In genomic region chr13:110869805-110870706, GRCh38 we compare ENCODE assay signal across 7 cellular contexts. TPM values are rescaled to one million over a fixed set of nuclear protein-coding genes. Genes with fewer than 3 reads are reported as not detected.
DNase-seq lines count a peak whose midpoint lies in the region; ATAC-seq and TF ChIP-seq lines count a peak whose summit lies in the region.

No MANE protein-coding gene starts in this region.

- ATAC-seq in right cardiac atrium, result peak; percentile 89 to 92

- H3K9ac ChIP-seq in ES-I3 (ENCODE audit: low read depth, low read length) (peak overlapping the region; percentile 43; the same call in 1 of the 2 replicates), rectal smooth muscle tissue (ENCODE audit: low read length) (no peak overlapping the region)

- H3K27ac ChIP-seq in right cardiac atrium (ENCODE audit: low read length) (peak overlapping the region; percentile 86), rectal smooth muscle tissue (ENCODE audit: low read depth, low read length) (peak overlapping the region; percentile 76)

- 21% methylated on average over 34 of the region's 34 CpGs for WGBS in right cardiac atrium

- in situ Hi-C loops in astrocyte of the spinal cord (cut with HindIII; ENCODE audit: low sequenced_read_pairs), result no loop called here

- TF ChIP-seq CTCF in astrocyte of the spinal cord (IDR thresholded peaks at IDR 0.05; ENCODE audit: low read depth, low read length), result no peak

- no peaks in the 10 kb centered on the region for H3K36me3 ChIP-seq in ES-I3 (ENCODE audit: insufficient read depth, low read length)
- no peaks in the 10 kb centered on the region for H3K36me3 ChIP-seq in rectal smooth muscle tissue (ENCODE audit: control insufficient read depth, insufficient read depth, low read length)

- no peaks in the 10 kb centered on the region for H3K27me3 ChIP-seq in right cardiac atrium (ENCODE audit: control insufficient read depth, insufficient read depth)
- no peaks in the 10 kb centered on the region for H3K27me3 ChIP-seq in rectal smooth muscle tissue (ENCODE audit: control insufficient read depth, insufficient read depth, low read length)

- intact Hi-C loops in right cardiac atrium (cut with DNase I), result loop anchor here in 2 of 4 donors (5.0 kb wide), 1 partner anchor 42 kb away; no protein-coding TSS in a partner anchor

- H3K9me3 ChIP-seq in ES-I3 (ENCODE audit: control insufficient read depth, insufficient read depth, low read length) (no peaks in the 10 kb centered on the region), right cardiac atrium (ENCODE audit: control insufficient read depth, low read length) (no peaks in the 10 kb centered on the region)

- H3K4me3 ChIP-seq in astrocyte of the spinal cord (ENCODE audit: low read depth, low read length) (peak overlapping the region; percentile 32), right cardiac atrium (ENCODE audit: low read length) (peak overlapping the region; percentile 4), rectal smooth muscle tissue (ENCODE audit: low read length) (peak overlapping the region; percentile 44)

- peak; percentile 81 for DNase-seq in MV-4-11 (lab: John Stamatoyannopoulos, UW)
- DNase-seq in astrocyte of the spinal cord (ENCODE audit: low read depth, low spot score), result peak; percentile 100
- peak; percentile 85 to 93 (median 91) for DNase-seq in right cardiac atrium
- DNase-seq in superior temporal gyrus (ENCODE audit: extremely low spot score), result no peak
- no peak for DNase-seq in NCI-H510A (lab: John Stamatoyannopoulos, UW)

- peaks cover 26% of the 10 kb centered on the region for H3K4me1 ChIP-seq in ES-I3 (ENCODE audit: insufficient read depth, low read length)
- H3K4me1 ChIP-seq in right cardiac atrium (ENCODE audit: control insufficient read depth, insufficient read depth, low read length), result peaks cover 3% of the 10 kb centered on the region
- H3K4me1 ChIP-seq in rectal smooth muscle tissue (ENCODE audit: control insufficient read depth, insufficient read depth, low read length), result peaks cover 17% of the 10 kb centered on the region

RNA-seq across cellular contexts. Expression of gene ANKRD10, which starts 44.8 kb away (rescaled TPM):
- 10 to 100 TPM; 56.5 to 90.9 (median 61.6) TPM for total RNA-seq in right cardiac atrium
- 41.1 TPM for polyA plus RNA-seq in right cardiac atrium

Comparison
In these comparisons a context has a peak if more than half of its experiments do, and no peak if none do; other contexts are left out.
1. DNase-seq: peak in MV-4-11 (single experiment), astrocyte of the spinal cord (single experiment) and right cardiac atrium (3 of 3); none in superior temporal gyrus (single experiment) and NCI-H510A (single experiment).
2. Peak in every context shown above with its lines, with median percentiles within 50 percentile points of each other: H3K4me3 ChIP-seq.